ENCODE assay signal across 25 cellular contexts in genomic region chr11:121560251-121560650, GRCh38.
DNase-seq lines count a peak whose midpoint lies in the region; ATAC-seq and TF ChIP-seq lines count a peak whose summit lies in the region.
"Had no signal": no experiment of that assay in that cellular context is flagged by ENCODE, and none has a peak within 500 bp of the region (broad histone marks: within the 10 kb centered on the region; RNA-seq: fewer than 3 reads in every experiment).

No MANE protein-coding gene starts in this region.

- H3K4me3 Mint-ChIP-seq in activated naive CD4-positive, alpha-beta T cell treated with anti-CD3 and anti-CD28 coated beads, Interleukin-2, amount 50 U/mL, for 24 hours = no peak overlapping the region
- no peak overlapping the region for H3K4me3 Mint-ChIP-seq in CD8-positive, alpha-beta T cell
- H3K4me3 Mint-ChIP-seq in central memory CD8-positive, alpha-beta T cell = no peak overlapping the region
- no peak overlapping the region for H3K4me3 Mint-ChIP-seq in naive thymus-derived CD4-positive, alpha-beta T cell
- H3K4me3 Mint-ChIP-seq: B cell, CD14-positive monocyte, H9, HFFc6 had no signal

- H3K4me2 ChIP-seq in OCI-LY7 (ENCODE audit: low read length) = no peak overlapping the region
- H3K4me2 ChIP-seq: A549 had no signal

- H3K9me3 Mint-ChIP-seq in activated naive CD4-positive, alpha-beta T cell treated with anti-CD3 and anti-CD28 coated beads, Interleukin-2, amount 50 U/mL, for 24 hours = no peaks in the 10 kb centered on the region
- H3K9me3 Mint-ChIP-seq in CD8-positive, alpha-beta T cell = no peaks in the 10 kb centered on the region
- H3K9me3 Mint-ChIP-seq in central memory CD8-positive, alpha-beta T cell = no peaks in the 10 kb centered on the region
- no peaks in the 10 kb centered on the region for H3K9me3 Mint-ChIP-seq in naive thymus-derived CD4-positive, alpha-beta T cell
- H3K9me3 Mint-ChIP-seq: CD14-positive monocyte, H9, HFFc6 had no signal

- CTCF ChIA-PET in CD8-positive, alpha-beta T cell (lab: Charles Lee) = interaction anchor here (1.3 kb wide), 1 partner anchor 31 kb away, joined by 4 read pairs; no protein-coding TSS in a partner anchor
- CTCF ChIA-PET in naive thymus-derived CD4-positive, alpha-beta T cell (lab: Charles Lee) = no interaction called here
- CTCF ChIA-PET in OCI-LY7 (lab: Charles Lee; ENCODE audit: unreplicated experiment) = no interaction called here

- H3K27ac ChIP-seq in CD8-positive, alpha-beta T cell (ENCODE audit: low read depth, low read length) = no peak overlapping the region
- no peak overlapping the region for H3K27ac ChIP-seq in naive thymus-derived CD4-positive, alpha-beta T cell (ENCODE audit: low read depth, low read length)
- H3K27ac ChIP-seq in WERI-Rb-1 (no peak overlapping the region), OCI-LY7 (ENCODE audit: low read depth, low read length, poor library complexity, severe bottlenecking) (no peak overlapping the region)
- H3K27ac ChIP-seq: A549, GM23248, RWPE1, SK-N-MC had no signal

- ATAC-seq in CD8-positive, alpha-beta T cell = no peak
- no peak for ATAC-seq in central memory CD8-positive, alpha-beta T cell (replicated peaks; ENCODE audit: extremely low read depth, poor library complexity, severe bottlenecking)
- no peak for ATAC-seq in naive thymus-derived CD4-positive, alpha-beta T cell
- ATAC-seq: A549, K562 had no signal

- no peaks in the 10 kb centered on the region for H3K4me1 ChIP-seq in CD8-positive, alpha-beta T cell (ENCODE audit: insufficient read depth, low read length)
- no peaks in the 10 kb centered on the region for H3K4me1 ChIP-seq in naive thymus-derived CD4-positive, alpha-beta T cell (ENCODE audit: control insufficient read depth in 2 of 2, insufficient read depth in 2 of 2, low read length in 2 of 2)
- peaks cover 24% of the 10 kb centered on the region for H3K4me1 ChIP-seq in OCI-LY7 (ENCODE audit: insufficient read depth, low read length, poor library complexity, severe bottlenecking)
- H3K4me1 ChIP-seq: A549 had no signal

- no peaks in the 10 kb centered on the region for H3K27me3 Mint-ChIP-seq in activated naive CD4-positive, alpha-beta T cell treated with anti-CD3 and anti-CD28 coated beads, Interleukin-2, amount 50 U/mL, for 24 hours
- H3K27me3 Mint-ChIP-seq in CD8-positive, alpha-beta T cell (ENCODE audit: low read depth) = no peaks in the 10 kb centered on the region
- no peaks in the 10 kb centered on the region for H3K27me3 Mint-ChIP-seq in central memory CD8-positive, alpha-beta T cell
- no peaks in the 10 kb centered on the region for H3K27me3 Mint-ChIP-seq in naive thymus-derived CD4-positive, alpha-beta T cell
- H3K27me3 Mint-ChIP-seq: B cell had no signal

- H3K79me2 ChIP-seq in OCI-LY7 (ENCODE audit: insufficient read depth, low read depth, low read length) = peaks cover 66% of the 10 kb centered on the region

- DNase-seq in activated naive CD4-positive, alpha-beta T cell treated with Interleukin-2 at 50 U/mL for 16 hours = no peak
- DNase-seq in CD8-positive, alpha-beta T cell = no peak
- no peak for DNase-seq in central memory CD8-positive, alpha-beta T cell (ENCODE audit: low spot score in 2 of 2)
- DNase-seq in naive thymus-derived CD4-positive, alpha-beta T cell = no peak
- DNase-seq in WERI-Rb-1 (no peak), OCI-LY7 (ENCODE audit: low spot score) (no peak)
- DNase-seq: DMS153, GM23248, H9, HFFc6, MM.1S, NCI-H1048, NCI-H1417 treated with DMSO at 0.1 percent for 48 hours, NCI-H1930, NCI-H226, NCI-H510A treated with DMSO at 0.1 percent for 48 hours, NCI-H748 treated with DMSO at 0.1 percent for 48 hours, SHP77 treated with DMSO at 0.1 percent for 48 hours had no signal

- H3K9me2 ChIP-seq in OCI-LY7 (ENCODE audit: insufficient read depth, low read length) = no peaks in the 10 kb centered on the region

- no peak overlapping the region for H2AFZ ChIP-seq in OCI-LY7 (ENCODE audit: low read length)
- H2AFZ ChIP-seq: GM23248 had no signal

- no peak for TF ChIP-seq CTCF in CD8-positive, alpha-beta T cell (IDR thresholded peaks at IDR 0.05)
- TF ChIP-seq CTCF in WERI-Rb-1 (IDR thresholded peaks at IDR 0.05; ENCODE audit: low read depth, low read length) = no peak
- TF ChIP-seq CTCF in OCI-LY7 (conservative IDR thresholded peaks at IDR 0.05; ENCODE audit: low read length) = no peak

- H4K20me1 ChIP-seq in OCI-LY7 (ENCODE audit: insufficient read depth, low read length) = no peaks in the 10 kb centered on the region

- POLR2A ChIA-PET in CD8-positive, alpha-beta T cell (lab: Charles Lee) = no interaction called here
- POLR2A ChIA-PET in naive thymus-derived CD4-positive, alpha-beta T cell (lab: Charles Lee) = no interaction called here
- POLR2A ChIA-PET in OCI-LY7 (lab: Charles Lee) = no interaction called here

- peaks cover 18% of the 10 kb centered on the region for H3K36me3 Mint-ChIP-seq in activated naive CD4-positive, alpha-beta T cell treated with anti-CD3 and anti-CD28 coated beads, Interleukin-2, amount 50 U/mL, for 24 hours
- H3K36me3 Mint-ChIP-seq in CD8-positive, alpha-beta T cell = peaks cover 93% of the 10 kb centered on the region
- H3K36me3 Mint-ChIP-seq in central memory CD8-positive, alpha-beta T cell (ENCODE audit: insufficient read depth) = peaks cover 74% of the 10 kb centered on the region
- peaks cover 25 to 70% (median 39%) of the 10 kb centered on the region in 5 donors for H3K36me3 Mint-ChIP-seq in naive thymus-derived CD4-positive, alpha-beta T cell

- peaks cover 48% of the 10 kb centered on the region for H3K4me1 Mint-ChIP-seq in activated naive CD4-positive, alpha-beta T cell treated with anti-CD3 and anti-CD28 coated beads, Interleukin-2, amount 50 U/mL, for 24 hours
- H3K4me1 Mint-ChIP-seq in CD8-positive, alpha-beta T cell (ENCODE audit: low read depth) = peaks cover 35% of the 10 kb centered on the region
- peaks cover 52% of the 10 kb centered on the region for H3K4me1 Mint-ChIP-seq in central memory CD8-positive, alpha-beta T cell
- H3K4me1 Mint-ChIP-seq in naive thymus-derived CD4-positive, alpha-beta T cell = peaks cover 13 to 60% (median 45%) of the 10 kb centered on the region in 7 donors
- H3K4me1 Mint-ChIP-seq: B cell had no signal

- H3K9me3 ChIP-seq in CD8-positive, alpha-beta T cell (ENCODE audit: low read length) = no peaks in the 10 kb centered on the region
- no peaks in the 10 kb centered on the region for H3K9me3 ChIP-seq in naive thymus-derived CD4-positive, alpha-beta T cell (ENCODE audit: control insufficient read depth in 2 of 3, low read length in 3 of 3)
- H3K9me3 ChIP-seq in WERI-Rb-1 (ENCODE audit: severe bottlenecking) (no peaks in the 10 kb centered on the region), OCI-LY7 (ENCODE audit: low read length) (no peaks in the 10 kb centered on the region)
- H3K9me3 ChIP-seq: A549 had no signal

- intact Hi-C loops in CD8-positive, alpha-beta T cell (cut with DNase I, micrococcal nuclease) = loop anchor here in 1 of 2 experiments (1.0 kb wide), 1 partner anchor 10 kb away; no protein-coding TSS in a partner anchor
- intact Hi-C loops in naive thymus-derived CD4-positive, alpha-beta T cell (cut with micrococcal nuclease) = loop anchor here in 1 of 2 donors (2.0 kb wide), 1 partner anchor 13 kb away; no protein-coding TSS in a partner anchor
- intact Hi-C loops in OCI-LY7 (cut with micrococcal nuclease; ENCODE audit: unreplicated experiment) = no loop called here

- H3K36me3 ChIP-seq in CD8-positive, alpha-beta T cell (ENCODE audit: insufficient read depth, low read length) = peaks cover 69% of the 10 kb centered on the region
- H3K36me3 ChIP-seq in naive thymus-derived CD4-positive, alpha-beta T cell (ENCODE audit: control insufficient read depth in 2 of 3, insufficient read depth in 3 of 3, low read length in 3 of 3) = peaks cover 26 to 99% (median 38%) of the 10 kb centered on the region in 3 experiments
- H3K36me3 ChIP-seq in WERI-Rb-1 (no peaks in the 10 kb centered on the region), OCI-LY7 (ENCODE audit: insufficient read depth, low read length) (peaks cover 100% of the 10 kb centered on the region)

- no TSS peak for BruUV-seq in OCI-LY7 (replicated peaks; lab: Mats Ljungman, UMichigan)

- H3K27me3 ChIP-seq in CD8-positive, alpha-beta T cell (ENCODE audit: insufficient read depth, low read length) = no peaks in the 10 kb centered on the region
- no peaks in the 10 kb centered on the region for H3K27me3 ChIP-seq in naive thymus-derived CD4-positive, alpha-beta T cell (ENCODE audit: control insufficient read depth in 2 of 2, insufficient read depth in 2 of 2, low read length in 2 of 2)
- no peaks in the 10 kb centered on the region for H3K27me3 ChIP-seq in WERI-Rb-1 (ENCODE audit: insufficient read depth, low read depth, severe bottlenecking)

- H3K4me3 ChIP-seq in CD8-positive, alpha-beta T cell (ENCODE audit: low read depth, low read length) = no peak overlapping the region
- H3K4me3 ChIP-seq in naive thymus-derived CD4-positive, alpha-beta T cell (ENCODE audit: low read length) = no peak overlapping the region
- H3K4me3 ChIP-seq in WERI-Rb-1 (ENCODE audit: low read depth, low read length) (no peak overlapping the region), OCI-LY7 (ENCODE audit: low read depth, low read length, poor library complexity, severe bottlenecking) (no peak overlapping the region)
- H3K4me3 ChIP-seq: A549, GM23248, K562, SK-N-MC had no signal

- H3K27ac Mint-ChIP-seq in activated naive CD4-positive, alpha-beta T cell treated with anti-CD3 and anti-CD28 coated beads, Interleukin-2, amount 50 U/mL, for 24 hours = peak overlapping the region; percentile 61
- H3K27ac Mint-ChIP-seq in CD8-positive, alpha-beta T cell = peak overlapping the region; percentile 47
- H3K27ac Mint-ChIP-seq in central memory CD8-positive, alpha-beta T cell (ENCODE audit: low read depth) = peak overlapping the region; percentile 16
- H3K27ac Mint-ChIP-seq in naive thymus-derived CD4-positive, alpha-beta T cell = peak overlapping the region in 6 of 9 donors; percentile 11 to 78 (median 39)
- H3K27ac Mint-ChIP-seq: B cell, H9, HFFc6 had no signal
